Comparison of ENCODE assay signal across 9 cellular contexts in the genomic region with DNA sequence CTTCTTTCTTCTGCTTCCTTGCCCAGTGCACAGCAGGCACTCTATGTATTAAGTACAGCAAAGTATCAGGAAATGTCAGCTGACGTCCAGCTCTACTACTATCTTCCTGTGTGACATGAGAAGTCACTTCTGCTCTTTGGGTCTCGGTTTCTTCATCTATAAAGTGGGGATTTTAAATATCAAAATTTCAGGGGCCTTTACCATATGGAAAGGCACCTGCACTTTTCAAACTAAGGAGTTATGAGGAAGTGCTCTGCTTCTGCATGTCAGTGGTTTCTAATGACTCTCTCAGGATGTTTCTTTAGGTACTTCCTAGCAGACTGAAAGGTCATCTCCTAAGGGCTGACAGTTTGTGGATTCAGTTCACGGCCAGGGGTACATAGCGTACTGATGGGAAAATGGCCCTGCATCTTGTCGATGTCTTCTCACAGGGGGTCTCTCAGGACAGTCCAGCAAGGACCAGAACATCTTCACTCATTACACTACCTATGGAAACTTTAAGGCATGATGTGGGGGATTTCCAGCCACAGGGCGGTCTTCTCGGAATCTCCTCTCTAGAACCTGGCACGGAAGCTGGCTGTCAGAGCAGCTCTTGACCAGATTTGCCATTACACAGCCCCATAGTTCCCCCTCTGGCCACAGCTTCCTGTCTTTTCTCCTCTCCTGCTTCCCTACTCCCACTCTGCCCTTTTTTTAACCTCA. TPM values are rescaled to one million over a fixed set of nuclear protein-coding genes. Genes with fewer than 3 reads are reported as not detected.
DNase-seq lines count a peak whose midpoint lies in the region; ATAC-seq and TF ChIP-seq lines count a peak whose summit lies in the region.
"Had no signal": no experiment of that assay in that cellular context is flagged by ENCODE, and none has a peak within 500 bp of the region (broad histone marks: within the 10 kb centered on the region; RNA-seq: fewer than 3 reads in every experiment).

No MANE protein-coding gene starts in this region.

- TF ChIP-seq POLR2A in GM18505 (IDR thresholded peaks at IDR 0.05; ENCODE audit: borderline replicate concordance, extremely low read depth, insufficient read depth, insufficient read length), result no peak

- H3K4me1 Mint-ChIP-seq in activated CD8-positive, alpha-beta memory T cell treated with anti-CD3 and anti-CD28 coated beads, Interleukin-2, amount 10 ng/mL, durations not matched to agents 7 days and 5 days, result peaks cover 13% of the 10 kb centered on the region
- H3K4me1 Mint-ChIP-seq in stimulated activated naive CD8-positive, alpha-beta T cell treated with anti-CD3 and anti-CD28 coated beads, Interleukin-15, Interleukin-2, amounts not matched to agents 100 ng/mL and 50 ng/mL, for 24 hours (ENCODE audit: low read depth), result peaks cover 24% of the 10 kb centered on the region

- no peak for ATAC-seq in activated CD8-positive, alpha-beta memory T cell treated with anti-CD3 and anti-CD28 coated beads, Interleukin-2, amount 10 ng/mL, durations not matched to agents 7 days and 5 days
- ATAC-seq in HG02759 (IDR thresholded peaks at IDR 0.05; ENCODE audit: unreplicated experiment) (peak; percentile 74), GM18505 (IDR thresholded peaks at IDR 0.05; ENCODE audit: unreplicated experiment) (no peak)

- CTCF ChIA-PET in activated CD8-positive, alpha-beta memory T cell treated with anti-CD3 and anti-CD28 coated beads, Interleukin-2, amount 10 ng/mL, durations not matched to agents 7 days and 5 days (lab: Charles Lee), result interaction anchor here (1.6 kb wide), 1 partner anchor 13 kb away, joined by 3 read pairs; no protein-coding TSS in a partner anchor

- H3K27ac Mint-ChIP-seq in activated CD8-positive, alpha-beta memory T cell treated with anti-CD3 and anti-CD28 coated beads, Interleukin-2, amount 10 ng/mL, durations not matched to agents 7 days and 5 days, result peak overlapping the region; percentile 53
- peak overlapping the region; percentile 96 for H3K27ac Mint-ChIP-seq in stimulated activated naive CD8-positive, alpha-beta T cell treated with anti-CD3 and anti-CD28 coated beads, Interleukin-15, Interleukin-2, amounts not matched to agents 100 ng/mL and 50 ng/mL, for 24 hours

- H3K36me3 Mint-ChIP-seq in activated CD8-positive, alpha-beta memory T cell treated with anti-CD3 and anti-CD28 coated beads, Interleukin-2, amount 10 ng/mL, durations not matched to agents 7 days and 5 days, result peaks cover 25% of the 10 kb centered on the region
- H3K36me3 Mint-ChIP-seq in stimulated activated naive CD8-positive, alpha-beta T cell treated with anti-CD3 and anti-CD28 coated beads, Interleukin-15, Interleukin-2, amounts not matched to agents 100 ng/mL and 50 ng/mL, for 24 hours (ENCODE audit: low read depth), result peaks cover 9% of the 10 kb centered on the region

- no peak overlapping the region for H3K4me3 Mint-ChIP-seq in activated CD8-positive, alpha-beta memory T cell treated with anti-CD3 and anti-CD28 coated beads, Interleukin-2, amount 10 ng/mL, durations not matched to agents 7 days and 5 days
- peak overlapping the region; percentile 38 for H3K4me3 Mint-ChIP-seq in stimulated activated naive CD8-positive, alpha-beta T cell treated with anti-CD3 and anti-CD28 coated beads, Interleukin-15, Interleukin-2, amounts not matched to agents 100 ng/mL and 50 ng/mL, for 24 hours

- no peaks in the 10 kb centered on the region for H3K27me3 Mint-ChIP-seq in activated CD8-positive, alpha-beta memory T cell treated with anti-CD3 and anti-CD28 coated beads, Interleukin-2, amount 10 ng/mL, durations not matched to agents 7 days and 5 days
- H3K27me3 Mint-ChIP-seq in stimulated activated naive CD8-positive, alpha-beta T cell treated with anti-CD3 and anti-CD28 coated beads, Interleukin-15, Interleukin-2, amounts not matched to agents 100 ng/mL and 50 ng/mL, for 24 hours, result no peaks in the 10 kb centered on the region

- DNase-seq in activated CD8-positive, alpha-beta memory T cell treated with anti-CD3 and anti-CD28 coated beads, Interleukin-2, amount 10 ng/mL, durations not matched to agents 7 days and 5 days, result no peak
- DNase-seq in activated CD8-positive, alpha-beta memory T cell treated with anti-CD3 and anti-CD28 coated beads, Interleukin-2, amount 50 U/mL, for 4 hours, result no peak
- DNase-seq in RPMI8226, result peak; percentile 22
- DNase-seq in LoVo (ENCODE audit: low spot score), result no peak
- no peak for DNase-seq in amygdala (lab: John Stamatoyannopoulos, UW)
- DNase-seq: stimulated activated CD4-positive, alpha-beta T cell treated with anti-CD3 and anti-CD28 coated beads, Interleukin-12 subunit alpha, Interleukin-12 subunit beta, amount 100 ng/mL, for 4 hours had no signal

- H3K9me3 Mint-ChIP-seq in activated CD8-positive, alpha-beta memory T cell treated with anti-CD3 and anti-CD28 coated beads, Interleukin-2, amount 10 ng/mL, durations not matched to agents 7 days and 5 days (ENCODE audit: low read depth), result peaks cover 2% of the 10 kb centered on the region
- no peaks in the 10 kb centered on the region for H3K9me3 Mint-ChIP-seq in stimulated activated naive CD8-positive, alpha-beta T cell treated with anti-CD3 and anti-CD28 coated beads, Interleukin-15, Interleukin-2, amounts not matched to agents 100 ng/mL and 50 ng/mL, for 24 hours

RNA-seq across cellular contexts. Expression of a gene that starts 42.0 kb away (rescaled TPM):
- 10 to 100 TPM; 26.4 to 29.3 TPM for total RNA-seq in activated CD8-positive, alpha-beta memory T cell treated with anti-CD3 and anti-CD28 coated beads, Interleukin-2, amount 10 ng/mL, durations not matched to agents 7 days and 5 days

RNA-seq across cellular contexts. Expression of a gene that starts 45.5 kb away (rescaled TPM):
- 10 to 100 TPM; 37.6 to 39.9 TPM for total RNA-seq in activated CD8-positive, alpha-beta memory T cell treated with anti-CD3 and anti-CD28 coated beads, Interleukin-2, amount 10 ng/mL, durations not matched to agents 7 days and 5 days
